In genomic region chr2:168773719-168774521, GRCh38 we compare ENCODE assay signal across 9 cellular contexts. TPM values are rescaled to one million over a fixed set of nuclear protein-coding genes. Genes with fewer than 3 reads are reported as not detected.
DNase-seq lines count a peak whose midpoint lies in the region; ATAC-seq and TF ChIP-seq lines count a peak whose summit lies in the region.
"Had no signal": no experiment of that assay in that cellular context is flagged by ENCODE, and none has a peak within 500 bp of the region (broad histone marks: within the 10 kb centered on the region; RNA-seq: fewer than 3 reads in every experiment).

No MANE protein-coding gene starts in this region.

- H3K4me3 ChIP-seq in H7 (ENCODE audit: insufficient read depth, low read depth, low read length) = no peak overlapping the region
- H3K4me3 ChIP-seq in smooth muscle cell = no peak overlapping the region

- H3F3A ChIP-seq in smooth muscle cell (ENCODE audit: low read depth) = no peaks in the 10 kb centered on the region

- no peak overlapping the region for H2AFZ ChIP-seq in smooth muscle cell (ENCODE audit: low read depth)

- H3K27me3 Mint-ChIP-seq in activated CD4-positive, alpha-beta T cell treated with anti-CD3 and anti-CD28 coated beads for 36 hours = no peaks in the 10 kb centered on the region
- no peaks in the 10 kb centered on the region for H3K27me3 Mint-ChIP-seq in activated CD8-positive, alpha-beta T cell treated with anti-CD3 and anti-CD28 coated beads for 36 hours
- H3K27me3 Mint-ChIP-seq: effector memory CD8-positive, alpha-beta T cell had no signal

- CTCF ChIA-PET in activated CD4-positive, alpha-beta T cell treated with anti-CD3 and anti-CD28 coated beads for 36 hours (lab: Charles Lee) = interaction anchor here (0.7 to 1.2 kb wide), 6 partner anchors 16 to 273 kb away, joined by 3 to 6 read pairs (median 3); no protein-coding TSS in a partner anchor
- CTCF ChIA-PET in activated CD8-positive, alpha-beta T cell treated with anti-CD3 and anti-CD28 coated beads for 36 hours (lab: Charles Lee) = interaction anchor here (1.0 to 2.7 kb wide), 6 partner anchors 8 to 428 kb away, joined by 3 to 9 read pairs (median 4); no protein-coding TSS in a partner anchor

- WGBS in smooth muscle cell (ENCODE audit: low lambda C conversion rate) = 52% methylated on average over 9 of the region's 9 CpGs

- peak; percentile 64 for TF ChIP-seq CTCF in activated CD8-positive, alpha-beta T cell treated with anti-CD3 and anti-CD28 coated beads for 36 hours (IDR thresholded peaks at IDR 0.05)
- TF ChIP-seq CTCF in smooth muscle cell (IDR thresholded peaks at IDR 0.05; ENCODE audit: borderline replicate concordance, insufficient read depth, poor library complexity, severe bottlenecking) = peak; percentile 62

- no peaks in the 10 kb centered on the region for H3K36me3 ChIP-seq in H7 (replicated peaks; ENCODE audit: control insufficient read depth, insufficient read depth, low read length)
- peaks cover 3% of the 10 kb centered on the region for H3K36me3 ChIP-seq in smooth muscle cell (ENCODE audit: low read depth)

- no peak overlapping the region for H3K27ac ChIP-seq in smooth muscle cell (ENCODE audit: low read depth)

- peaks cover 28% of the 10 kb centered on the region for H3K36me3 Mint-ChIP-seq in activated CD4-positive, alpha-beta T cell treated with anti-CD3 and anti-CD28 coated beads for 36 hours (ENCODE audit: low read depth)
- peaks cover 29% of the 10 kb centered on the region for H3K36me3 Mint-ChIP-seq in activated CD8-positive, alpha-beta T cell treated with anti-CD3 and anti-CD28 coated beads for 36 hours (ENCODE audit: low read depth)

- no peaks in the 10 kb centered on the region for H3K4me1 Mint-ChIP-seq in activated CD4-positive, alpha-beta T cell treated with anti-CD3 and anti-CD28 coated beads for 36 hours
- no peaks in the 10 kb centered on the region for H3K4me1 Mint-ChIP-seq in activated CD8-positive, alpha-beta T cell treated with anti-CD3 and anti-CD28 coated beads for 36 hours (ENCODE audit: low read depth)

- H3K27me3 ChIP-seq in H7 (ENCODE audit: control insufficient read depth, insufficient read depth, low read length) (no peaks in the 10 kb centered on the region), smooth muscle cell (ENCODE audit: low read depth) (no peaks in the 10 kb centered on the region)

- intact Hi-C loops in activated CD4-positive, alpha-beta T cell treated with anti-CD3 and anti-CD28 coated beads for 36 hours (cut with DNase I, micrococcal nuclease) = loop anchor here (1.0 kb wide), 2 partner anchors 143 to 146 kb away; no protein-coding TSS in a partner anchor
- intact Hi-C loops in activated CD8-positive, alpha-beta T cell treated with anti-CD3 and anti-CD28 coated beads for 36 hours (cut with micrococcal nuclease) = loop anchor here (5.0 kb wide), 1 partner anchor 148 kb away; no protein-coding TSS in a partner anchor
- intact Hi-C loops in Right ventricle myocardium superior (cut with DNase I) = loop anchor here (5.0 kb wide), 1 partner anchor 148 kb away; no protein-coding TSS in a partner anchor
- intact Hi-C loops in posterior vena cava (cut with DNase I) = loop anchor here in 1 of 2 donors (1.0 to 5.0 kb wide), 2 partner anchors 39 to 173 kb away; no protein-coding TSS in a partner anchor

- H3K27ac Mint-ChIP-seq in activated CD4-positive, alpha-beta T cell treated with anti-CD3 and anti-CD28 coated beads for 36 hours = no peak overlapping the region
- H3K27ac Mint-ChIP-seq in activated CD8-positive, alpha-beta T cell treated with anti-CD3 and anti-CD28 coated beads for 36 hours = no peak overlapping the region
- H3K27ac Mint-ChIP-seq: effector memory CD8-positive, alpha-beta T cell had no signal

- H4K20me1 ChIP-seq in smooth muscle cell (ENCODE audit: low read depth) = no peaks in the 10 kb centered on the region

- no peaks in the 10 kb centered on the region for H3K4me1 ChIP-seq in smooth muscle cell (ENCODE audit: low read depth)

- no peaks in the 10 kb centered on the region for H3K79me2 ChIP-seq in smooth muscle cell (ENCODE audit: low read depth)

- peaks cover 2% of the 10 kb centered on the region for H3K9me3 Mint-ChIP-seq in activated CD4-positive, alpha-beta T cell treated with anti-CD3 and anti-CD28 coated beads for 36 hours (ENCODE audit: low read depth)
- no peaks in the 10 kb centered on the region for H3K9me3 Mint-ChIP-seq in activated CD8-positive, alpha-beta T cell treated with anti-CD3 and anti-CD28 coated beads for 36 hours
- H3K9me3 Mint-ChIP-seq: effector memory CD8-positive, alpha-beta T cell had no signal

- no peak overlapping the region for H3K4me3 Mint-ChIP-seq in activated CD4-positive, alpha-beta T cell treated with anti-CD3 and anti-CD28 coated beads for 36 hours
- H3K4me3 Mint-ChIP-seq in activated CD8-positive, alpha-beta T cell treated with anti-CD3 and anti-CD28 coated beads for 36 hours = no peak overlapping the region
- H3K4me3 Mint-ChIP-seq: effector memory CD8-positive, alpha-beta T cell had no signal

- POLR2A ChIA-PET in activated CD4-positive, alpha-beta T cell treated with anti-CD3 and anti-CD28 coated beads for 36 hours (lab: Charles Lee) = interaction anchor here (0.7 kb wide), 1 partner anchor 364 kb away, joined by 5 read pairs; no protein-coding TSS in a partner anchor
- POLR2A ChIA-PET in activated CD8-positive, alpha-beta T cell treated with anti-CD3 and anti-CD28 coated beads for 36 hours (lab: Charles Lee) = interaction anchor here (0.6 to 0.7 kb wide), 2 partner anchors 129 to 633 kb away, joined by 3 read pairs; no protein-coding TSS in a partner anchor

- DNase-seq in activated CD4-positive, alpha-beta T cell treated with anti-CD3 and anti-CD28 coated beads for 36 hours = peak; percentile 60
- DNase-seq in activated CD4-positive, alpha-beta T cell treated with anti-CD3 and anti-CD28 coated beads, Interleukin-2, amount 50 U/mL, for 4 hours = no peak
- DNase-seq in H7 (peak; percentile 41), NCI-H1105 (lab: John Stamatoyannopoulos, UW) (peak; percentile 6), Right ventricle myocardium superior (peak; percentile 68), smooth muscle cell (lab: John Stamatoyannopoulos, UW; ENCODE audit: unreplicated experiment) (no peak), posterior vena cava (ENCODE audit: low spot score) (no peak)
- DNase-seq in activated CD8-positive, alpha-beta T cell treated with anti-CD3 and anti-CD28 coated beads for 36 hours = peak; percentile 50

- H3K9me3 ChIP-seq in smooth muscle cell (replicated peaks; ENCODE audit: low read depth) = no peaks in the 10 kb centered on the region

- no peak overlapping the region for H3K4me2 ChIP-seq in smooth muscle cell

- H3K9ac ChIP-seq in smooth muscle cell (ENCODE audit: low read depth) = no peak overlapping the region

- no peak for ATAC-seq in activated CD4-positive, alpha-beta T cell treated with anti-CD3 and anti-CD28 coated beads for 36 hours
- ATAC-seq in activated CD8-positive, alpha-beta T cell treated with anti-CD3 and anti-CD28 coated beads for 36 hours = peak; percentile 74
- ATAC-seq in Right ventricle myocardium superior (ENCODE audit: poor library complexity) = peak; percentile 66
- ATAC-seq: effector memory CD8-positive, alpha-beta T cell had no signal

RNA-seq across cellular contexts. Expression of gene NOSTRIN, which starts 28.5 kb away (rescaled TPM):
- not detected for total RNA-seq in activated CD4-positive, alpha-beta T cell treated with anti-CD3 and anti-CD28 coated beads for 36 hours
- not detected in 2 replicates for total RNA-seq in H7 (2014; rRNA removed; shearing (Covaris generic))
- total RNA-seq in activated CD8-positive, alpha-beta T cell treated with anti-CD3 and anti-CD28 coated beads for 36 hours = not detected
- total RNA-seq in Right ventricle myocardium superior (14.0 TPM), smooth muscle cell (0.31 TPM in 1 of 2 replicates, not detected in the other), posterior vena cava (10 to 100 TPM; 18.7 to 21.3 TPM)
- 0.10 and 0.24 TPM in 2 replicates for polyA plus RNA-seq in smooth muscle cell

Comparison
In these comparisons a context has a peak if more than half of its experiments do, and no peak if none do; other contexts are left out.
1. DNase-seq: peak in activated CD4-positive, alpha-beta T cell treated with anti-CD3 and anti-CD28 coated beads for 36 hours (single experiment), H7 (single experiment), NCI-H1105 (single experiment), activated CD8-positive, alpha-beta T cell treated with anti-CD3 and anti-CD28 coated beads for 36 hours (single experiment) and Right ventricle myocardium superior (single experiment); none in activated CD4-positive, alpha-beta T cell treated with anti-CD3 and anti-CD28 coated beads, Interleukin-2, amount 50 U/mL, for 4 hours (0 of 2), smooth muscle cell (single experiment) and posterior vena cava (single experiment).
2. RNA of gene NOSTRIN, which starts 28.5 kb away (total RNA-seq): 18.7 to 21.3 TPM in posterior vena cava and 14.0 TPM in Right ventricle myocardium superior (single experiment); not detected in activated CD8-positive, alpha-beta T cell treated with anti-CD3 and anti-CD28 coated beads for 36 hours, not detected in activated CD4-positive, alpha-beta T cell treated with anti-CD3 and anti-CD28 coated beads for 36 hours, 0.31 TPM in smooth muscle cell and not detected in H7; every median in the first group is over 10 times any median in the second.